ENCODE assay signal across 16 cellular contexts in the genomic region with DNA sequence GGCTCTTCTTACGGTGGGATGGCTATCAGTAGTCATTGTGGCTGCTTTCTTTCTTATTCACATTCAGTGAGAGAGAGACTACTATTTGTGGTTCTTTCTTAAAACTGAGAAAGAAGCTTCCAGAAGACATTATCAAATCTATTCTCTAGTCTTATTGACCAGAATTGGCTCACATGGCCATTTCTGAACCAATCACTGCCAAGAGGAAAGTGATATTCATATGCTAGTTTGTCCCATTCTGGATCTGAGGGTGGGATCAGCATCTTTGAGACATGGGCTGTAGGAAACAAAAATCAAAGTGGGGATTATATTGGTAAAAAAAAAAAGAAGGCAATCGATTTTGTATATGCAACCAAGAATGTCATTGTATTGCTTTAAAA.
A peak's percentile ranks its signal among the peaks of the same experiment; 100 is the strongest.
DNase-seq lines count a peak whose midpoint lies in the region; ATAC-seq and TF ChIP-seq lines count a peak whose summit lies in the region.
"Had no signal": no experiment of that assay in that cellular context is flagged by ENCODE, and none has a peak within 500 bp of the region (broad histone marks: within the 10 kb centered on the region; RNA-seq: fewer than 3 reads in every experiment).

No MANE protein-coding gene starts in this region.

- no peak for TF ChIP-seq CTCF in DND-41 (IDR thresholded peaks at IDR 0.05; ENCODE audit: borderline replicate concordance, extremely low read depth, low read length, poor library complexity, severe bottlenecking)
- TF ChIP-seq CTCF in suprapubic skin (IDR thresholded peaks at IDR 0.05), result no peak

- H3K9me3 ChIP-seq in BLaER1 (no peaks in the 10 kb centered on the region), DND-41 (ENCODE audit: insufficient read depth, low read length, severe bottlenecking) (no peaks in the 10 kb centered on the region), suprapubic skin (no peaks in the 10 kb centered on the region)

- TF ChIP-seq EP300 in suprapubic skin (IDR thresholded peaks at IDR 0.05), result no peak

- no peak for TF ChIP-seq POLR2A in suprapubic skin (IDR thresholded peaks at IDR 0.05)

- peak overlapping the region; percentile 37 to 64 (median 39) for H3K4me3 Mint-ChIP-seq in T-cell
- peak overlapping the region; percentile 69 to 70 for H3K4me3 Mint-ChIP-seq in effector memory CD8-positive, alpha-beta T cell
- H3K4me3 Mint-ChIP-seq: endodermal cell had no signal

- no peaks in the 10 kb centered on the region for H3K27me3 Mint-ChIP-seq in T-cell
- H3K27me3 Mint-ChIP-seq in effector memory CD8-positive, alpha-beta T cell, result no peaks in the 10 kb centered on the region

- H3K27ac Mint-ChIP-seq in T-cell, result peak overlapping the region; percentile 95 to 98
- H3K27ac Mint-ChIP-seq in effector memory CD8-positive, alpha-beta T cell, result peak overlapping the region; percentile 96 to 99
- H3K27ac Mint-ChIP-seq: endodermal cell had no signal

- no peaks in the 10 kb centered on the region for H3K36me3 ChIP-seq in BLaER1
- no peaks in the 10 kb centered on the region for H3K36me3 ChIP-seq in DND-41 (ENCODE audit: insufficient read depth, low read length)
- H3K36me3 ChIP-seq in suprapubic skin, result no peaks in the 10 kb centered on the region

- peaks cover 78 to 90% (median 86%) of the 10 kb centered on the region in 3 donors for H3K4me1 Mint-ChIP-seq in T-cell
- H3K4me1 Mint-ChIP-seq in effector memory CD8-positive, alpha-beta T cell (ENCODE audit: low read depth in 2 of 2), result peaks cover 58 to 70% of the 10 kb centered on the region in 2 donors

- no peak for ATAC-seq in DND-41 (ENCODE audit: insufficient read depth, low read depth)
- no peak for ATAC-seq in T-cell (replicated peaks in 1 of 4)
- no peak for ATAC-seq in effector memory CD8-positive, alpha-beta T cell (replicated peaks)
- ATAC-seq: Right ventricle myocardium inferior had no signal

- H2AFZ ChIP-seq in DND-41 (ENCODE audit: low read depth, low read length), result no peak overlapping the region
- H2AFZ ChIP-seq: parathyroid adenoma had no signal

- H3K9ac ChIP-seq in BLaER1 (no peak overlapping the region), DND-41 (ENCODE audit: low read depth, low read length) (no peak overlapping the region)
- H3K9ac ChIP-seq: parathyroid adenoma had no signal

- H4K20me1 ChIP-seq in BLaER1, result no peaks in the 10 kb centered on the region
- H4K20me1 ChIP-seq in DND-41 (ENCODE audit: insufficient read depth, low read length), result no peaks in the 10 kb centered on the region

- peak overlapping the region; percentile 52 for H3K4me2 ChIP-seq in BLaER1
- no peak overlapping the region for H3K4me2 ChIP-seq in DND-41 (ENCODE audit: insufficient read depth, low read length)

- peaks cover 0 to 5% (median 0%) of the 10 kb centered on the region in 3 donors for H3K9me3 Mint-ChIP-seq in T-cell
- peaks cover 0 to 7% of the 10 kb centered on the region in 2 donors for H3K9me3 Mint-ChIP-seq in effector memory CD8-positive, alpha-beta T cell
- H3K9me3 Mint-ChIP-seq: endodermal cell had no signal

- H3K4me3 ChIP-seq in BLaER1 (no peak overlapping the region), DND-41 (ENCODE audit: low read depth in 1 of 2, low read length in 2 of 2) (no peak overlapping the region), suprapubic skin (no peak overlapping the region)

- DNase-seq in DND-41 (no peak), T-cell (no peak), suprapubic skin (ENCODE audit: low spot score in 2 of 2) (no peak), OCI-M1 (lab: John Stamatoyannopoulos, UW) (no peak), NCI-H2196 (lab: John Stamatoyannopoulos, UW; ENCODE audit: unreplicated experiment) (no peak)
- DNase-seq in effector memory CD8-positive, alpha-beta T cell, result no peak
- DNase-seq: AML-193, caudate nucleus, DMS153, endodermal cell, KBM-7, left cardiac atrium, NCI-H2227 treated with DMSO at 0.1 percent for 48 hours had no signal

- 88% methylated on average over 2 of the region's 2 CpGs for WGBS in suprapubic skin

- H3K79me2 ChIP-seq in DND-41 (ENCODE audit: insufficient read depth, low read length), result no peaks in the 10 kb centered on the region
- H3K79me2 ChIP-seq: parathyroid adenoma had no signal

- peaks cover 35% of the 10 kb centered on the region for H3K4me1 ChIP-seq in BLaER1
- H3K4me1 ChIP-seq in DND-41 (ENCODE audit: insufficient read depth, low read length), result peaks cover 31% of the 10 kb centered on the region
- no peaks in the 10 kb centered on the region for H3K4me1 ChIP-seq in suprapubic skin
- H3K4me1 ChIP-seq: parathyroid adenoma had no signal

- H3K36me3 Mint-ChIP-seq in T-cell, result no peaks in the 10 kb centered on the region
- H3K36me3 Mint-ChIP-seq in effector memory CD8-positive, alpha-beta T cell (ENCODE audit: insufficient read depth), result peaks cover 23% of the 10 kb centered on the region

- H3K27ac ChIP-seq in BLaER1, result no peak overlapping the region
- 0 out of 2 replicates have a peak overlapping the region, but pooled peaks have one; percentile 15 for H3K27ac ChIP-seq in DND-41 (ENCODE audit: low read length)
- H3K27ac ChIP-seq in suprapubic skin, result no peak overlapping the region
- H3K27ac ChIP-seq: parathyroid adenoma had no signal

- CTCF ChIA-PET in T-cell (lab: Charles Lee), result interaction anchor here (1.0 to 6.9 kb wide), 10 partner anchors 14 to 217 kb away, joined by 3 to 74 read pairs (median 4); a partner anchor contains a TSS

- H3K27me3 ChIP-seq in BLaER1 (no peaks in the 10 kb centered on the region), DND-41 (ENCODE audit: insufficient read depth, low read length, poor library complexity) (no peaks in the 10 kb centered on the region), suprapubic skin (no peaks in the 10 kb centered on the region)

- POLR2A ChIA-PET in T-cell (lab: Charles Lee), result interaction anchor here (0.6 to 5.3 kb wide), 6 partner anchors 16 to 109 kb away, joined by 3 to 21 read pairs (median 5); a partner anchor contains a TSS
